In genomic region chrX:8873102-8873501, GRCh38 we compare ENCODE assay signal across 20 cellular contexts.
DNase-seq lines count a peak whose midpoint lies in the region; ATAC-seq, FAIRE-seq and TF ChIP-seq lines count a peak whose summit lies in the region.
"Had no signal": no experiment of that assay in that cellular context is flagged by ENCODE, and none has a peak within 500 bp of the region (broad histone marks: within the 10 kb centered on the region; RNA-seq: fewer than 3 reads in every experiment).

No MANE protein-coding gene starts in this region.

- no peaks in the 10 kb centered on the region for H3K9me1 ChIP-seq in K562 (ENCODE audit: control insufficient read depth, insufficient read depth, low read length)

- TF ChIP-seq POLR2A in HepG2 (IDR thresholded peaks at IDR 0.05; ENCODE audit: insufficient read depth in 1 of 2, low read depth in 2 of 2, low read length in 2 of 2) (no peak), right lobe of liver (IDR thresholded peaks at IDR 0.05) (no peak), K562 (conservative IDR thresholded peaks at IDR 0.05) (no peak), uterus (IDR thresholded peaks at IDR 0.05) (no peak)

- H3K4me3 Mint-ChIP-seq in neural progenitor cell, result no peak overlapping the region
- H3K4me3 Mint-ChIP-seq: CD4-positive, alpha-beta memory T cell had no signal

- H3K4me3 ChIP-seq in HepG2 (replicated peaks in 1 of 3; ENCODE audit: insufficient read depth in 1 of 3, low read depth in 2 of 3, low read length in 3 of 3) (no peak overlapping the region), right lobe of liver (no peak overlapping the region), K562 (no peak overlapping the region), neural progenitor cell (no peak overlapping the region), uterus (no peak overlapping the region)
- H3K4me3 ChIP-seq: GM12878, GM23248 had no signal

- H3K79me2 ChIP-seq in HepG2 (ENCODE audit: insufficient read depth, low read length) (no peaks in the 10 kb centered on the region), K562 (ENCODE audit: control insufficient read depth, insufficient read depth, low read length) (no peaks in the 10 kb centered on the region), neural progenitor cell (ENCODE audit: low read depth) (no peaks in the 10 kb centered on the region)

- POLR2A ChIA-PET in HepG2 (lab: Yijun Ruan, JAX), result no interaction called here
- POLR2A ChIA-PET in K562 (lab: Yijun Ruan, JAX), result no interaction called here

- H3K4me1 ChIP-seq in HepG2 (ENCODE audit: insufficient read depth, low read length), result no peaks in the 10 kb centered on the region
- H3K4me1 ChIP-seq in right lobe of liver, result peaks cover 0 to 14% (median 0%) of the 10 kb centered on the region in 4 donors
- H3K4me1 ChIP-seq in K562 (replicated peaks in 1 of 2; ENCODE audit: control insufficient read depth in 2 of 2, insufficient read depth in 2 of 2, low read length in 2 of 2), result no peaks in the 10 kb centered on the region
- H3K4me1 ChIP-seq in neural progenitor cell, result peaks cover 11% of the 10 kb centered on the region
- no peaks in the 10 kb centered on the region for H3K4me1 ChIP-seq in uterus

- H3K27ac ChIP-seq in HepG2 (ENCODE audit: extremely low read length, insufficient read depth, low read length) (no peak overlapping the region), right lobe of liver (no peak overlapping the region), K562 (ENCODE audit: extremely low read depth, low read depth, low read length) (no peak overlapping the region), neural progenitor cell (no peak overlapping the region), uterus (no peak overlapping the region)
- H3K27ac ChIP-seq: 22Rv1, GM23248 had no signal

- peaks cover 14% of the 10 kb centered on the region for H3F3A ChIP-seq in neural progenitor cell (ENCODE audit: low read depth)

- H3K27me3 Mint-ChIP-seq in neural progenitor cell (ENCODE audit: insufficient read depth, low read depth), result peaks cover 3% of the 10 kb centered on the region

- in situ Hi-C loops in HepG2 (cut with HindIII; ENCODE audit: extremely low pct_ligation_motif_present, low pct_unique_long_range_greater_than_20kb) (no loop called here), K562 (cut with MboI) (no loop called here)

- no peak overlapping the region for H2AFZ ChIP-seq in HepG2 (ENCODE audit: low read length)
- H2AFZ ChIP-seq in K562 (ENCODE audit: low read depth, low read length), result no peak overlapping the region
- no peak overlapping the region for H2AFZ ChIP-seq in neural progenitor cell (replicated peaks)
- H2AFZ ChIP-seq: GM23248 had no signal

- H4K20me1 ChIP-seq in HepG2 (ENCODE audit: insufficient read depth, low read length) (no peaks in the 10 kb centered on the region), K562 (replicated peaks; ENCODE audit: control insufficient read depth, insufficient read depth, low read length) (no peaks in the 10 kb centered on the region), neural progenitor cell (ENCODE audit: low read depth) (no peaks in the 10 kb centered on the region)

- intact Hi-C loops in HepG2 (cut with micrococcal nuclease; ENCODE audit: unreplicated experiment), result no loop called here
- intact Hi-C loops in right lobe of liver (cut with DNase I), result no loop called here
- intact Hi-C loops in K562 (cut with micrococcal nuclease), result no loop called here
- intact Hi-C loops in uterus (cut with DNase I; ENCODE audit: low total_unique reads), result no loop called here
- intact Hi-C loops in left ventricle myocardium superior (cut with micrococcal nuclease), result no loop called here

- H3K9ac ChIP-seq in HepG2 (ENCODE audit: insufficient read depth, low read depth, low read length) (no peak overlapping the region), K562 (ENCODE audit: insufficient read depth in 1 of 2, low read depth in 2 of 2, low read length in 2 of 2) (no peak overlapping the region), neural progenitor cell (no peak overlapping the region)
- H3K9ac ChIP-seq: GM23248 had no signal

- peaks cover 22% of the 10 kb centered on the region for H3K4me1 Mint-ChIP-seq in neural progenitor cell
- H3K4me1 Mint-ChIP-seq: CD4-positive, alpha-beta memory T cell had no signal

- no peak for ATAC-seq in HepG2
- ATAC-seq in right lobe of liver, result no peak
- no peak for ATAC-seq in K562
- ATAC-seq in left ventricle myocardium superior, result no peak
- ATAC-seq: GM12878, HCT116 had no signal

- H3K4me2 ChIP-seq in HepG2 (ENCODE audit: low read depth, low read length) (no peak overlapping the region), K562 (ENCODE audit: insufficient read depth, low read length) (no peak overlapping the region), neural progenitor cell (no peak overlapping the region)

- H3K9me3 Mint-ChIP-seq in neural progenitor cell, result peaks cover 9% of the 10 kb centered on the region

- CTCF ChIA-PET in HepG2 (lab: Yijun Ruan, JAX; ENCODE audit: low intra/inter-chr PET ratio, low total read pairs) (no interaction called here), K562 (lab: Yijun Ruan, JAX; ENCODE audit: low intra/inter-chr PET ratio) (no interaction called here)

- H3K36me3 ChIP-seq in HepG2 (replicated peaks in 1 of 2; ENCODE audit: control insufficient read depth in 1 of 2, insufficient read depth in 2 of 2, low read length in 2 of 2) (no peaks in the 10 kb centered on the region), right lobe of liver (no peaks in the 10 kb centered on the region), K562 (ENCODE audit: control insufficient read depth, insufficient read depth, low read length) (no peaks in the 10 kb centered on the region), neural progenitor cell (no peaks in the 10 kb centered on the region), uterus (no peaks in the 10 kb centered on the region)

- H3K36me3 Mint-ChIP-seq in neural progenitor cell, result peaks cover 3% of the 10 kb centered on the region
- H3K36me3 Mint-ChIP-seq: CD4-positive, alpha-beta memory T cell had no signal

- TF ChIP-seq RAD21 in HepG2 (CRISPR knock-in tag; IDR thresholded peaks at IDR 0.05) (no peak), K562 (CRISPR knock-in tag; conservative IDR thresholded peaks at IDR 0.05 in 1 of 2, IDR thresholded peaks at IDR 0.05 in 1 of 2) (no peak)

- H3K9me3 ChIP-seq in HepG2 (ENCODE audit: low read length) (no peaks in the 10 kb centered on the region), right lobe of liver (no peaks in the 10 kb centered on the region), K562 (replicated peaks; ENCODE audit: control insufficient read depth, insufficient read depth, low read depth, low read length) (no peaks in the 10 kb centered on the region), neural progenitor cell (ENCODE audit: low read depth) (peaks cover 2% of the 10 kb centered on the region), uterus (no peaks in the 10 kb centered on the region)

- WGBS in HepG2 (ENCODE audit: low lambda C conversion rate), result 46% methylated on average over 2 of the region's 2 CpGs
- WGBS in right lobe of liver (ENCODE audit: insufficient coverage, low coverage, low lambda C conversion rate, missing lambda C conversion rate), result 76% methylated on average over 2 of the region's 2 CpGs
- WGBS in K562 (ENCODE audit: insufficient coverage, low coverage, missing lambda C conversion rate), result 0% methylated on average over 2 of the region's 2 CpGs

- no peak for TF ChIP-seq CTCF in HepG2 (CRISPR knock-in tag; IDR thresholded peaks at IDR 0.05)
- no peak for TF ChIP-seq CTCF in right lobe of liver (IDR thresholded peaks at IDR 0.05)
- no peak for TF ChIP-seq CTCF in K562 (IDR thresholded peaks at IDR 0.05 in 2 of 3, conservative IDR thresholded peaks at IDR 0.05 in 1 of 3; ENCODE audit: insufficient read depth in 2 of 3, low read depth in 1 of 3, low read length in 3 of 3)
- no peak for TF ChIP-seq CTCF in neural progenitor cell (IDR thresholded peaks at IDR 0.05)
- no peak for TF ChIP-seq CTCF in uterus (IDR thresholded peaks at IDR 0.05)

- H3K27me3 ChIP-seq in HepG2 (ENCODE audit: control insufficient read depth in 1 of 2, insufficient read depth in 2 of 2, low read length in 2 of 2) (no peaks in the 10 kb centered on the region), right lobe of liver (no peaks in the 10 kb centered on the region), K562 (ENCODE audit: control insufficient read depth in 2 of 2, insufficient read depth in 2 of 2, low read length in 2 of 2) (no peaks in the 10 kb centered on the region), neural progenitor cell (no peaks in the 10 kb centered on the region), uterus (no peaks in the 10 kb centered on the region)

- TF ChIP-seq EP300 in HepG2 (IDR thresholded peaks at IDR 0.05; ENCODE audit: low read depth in 2 of 2, low read length in 2 of 2) (no peak), HepG2 (CRISPR knock-in tag; IDR thresholded peaks at IDR 0.05; ENCODE audit: borderline replicate concordance) (no peak), K562 (IDR thresholded peaks at IDR 0.05; ENCODE audit: low read length) (no peak)

- no peak for DNase-seq in HepG2 (ENCODE audit: low spot score)
- no peak for DNase-seq in right lobe of liver
- no peak for DNase-seq in K562 (ENCODE audit: extremely low read depth in 1 of 4, low spot score in 3 of 4)
- DNase-seq in neural progenitor cell (ENCODE audit: low spot score), result peak; percentile 5
- DNase-seq in uterus, result no peak
- no peak for DNase-seq in RPMI8226
- DNase-seq in left ventricle myocardium superior, result no peak
- DNase-seq: C1 segment of cervical spinal cord; Calu3; CD4-positive, alpha-beta memory T cell; COR-L47; DND-41; GM23248; H9 had no signal

- no peak overlapping the region for H3K27ac Mint-ChIP-seq in neural progenitor cell
- H3K27ac Mint-ChIP-seq: CD4-positive, alpha-beta memory T cell had no signal

- FAIRE-seq in HepG2 (lab: Jason Lieb, UNC) (no peak), K562 (lab: Jason Lieb, UNC) (no peak)
- FAIRE-seq: A204.1, G401.6, GM12878, GM19239 had no signal

- BruUV-seq in HepG2 (replicated peaks; lab: Mats Ljungman, UMichigan), result no TSS peak
- BruUV-seq in K562 (replicated peaks; lab: Mats Ljungman, UMichigan), result no TSS peak

TF ChIP-seq in HepG2, 621 proteins besides CTCF, POLR2A, EP300 and RAD21 (continues in another document):
- peak; percentile 83 for TF ChIP-seq MAFF (IDR thresholded peaks at IDR 0.05; ENCODE audit: low read depth, low read length)
- TF ChIP-seq MAFK (conservative IDR thresholded peaks at IDR 0.05 in 1 of 2, IDR thresholded peaks at IDR 0.05 in 1 of 2; ENCODE audit: low read length in 2 of 2), result peak; percentile 69 to 91; a peak in 3 of 4 replicates

TF ChIP-seq in K562, 482 proteins besides CTCF, POLR2A, EP300 and RAD21:
- TF ChIP-seq ZNF316 (IDR thresholded peaks at IDR 0.05) (peak; percentile 30; the same call in 1 of the 2 replicates), MAFK (IDR thresholded peaks at IDR 0.05; ENCODE audit: low read length) (peak; percentile 46; the same call in 1 of the 2 replicates), MXD1 (CRISPR knock-in tag; IDR thresholded peaks at IDR 0.05; ENCODE audit: borderline replicate concordance, poor library complexity, severe bottlenecking) (no peak)
TF ChIP-seq in K562: peak in this region for 2.

Comparison
In these comparisons a context has a peak if more than half of its experiments do, and no peak if none do; other contexts are left out.
1. Of the 241 proteins assayed by ChIP-seq in both HepG2 and K562: peak only in HepG2: MAFF; only in K562: none; in both: MAFK; in neither: 239.